In genomic region chr6:130724089-130724488, GRCh38 we compare ENCODE assay signal across 17 cellular contexts.
DNase-seq lines count a peak whose midpoint lies in the region; ATAC-seq and TF ChIP-seq lines count a peak whose summit lies in the region.
"Had no signal": no experiment of that assay in that cellular context is flagged by ENCODE, and none has a peak within 500 bp of the region (broad histone marks: within the 10 kb centered on the region; RNA-seq: fewer than 3 reads in every experiment).

No MANE protein-coding gene starts in this region.

- H3K4me1 ChIP-seq in CD4-positive, alpha-beta memory T cell (ENCODE audit: insufficient read depth, low read length), result peaks cover 10% of the 10 kb centered on the region
- H3K4me1 ChIP-seq in CD8-positive, alpha-beta memory T cell (ENCODE audit: insufficient read depth, low read length), result no peaks in the 10 kb centered on the region
- H3K4me1 ChIP-seq in mesendoderm (ENCODE audit: control insufficient read depth, low read depth, low read length) (peaks cover 2% of the 10 kb centered on the region), esophagus squamous epithelium (no peaks in the 10 kb centered on the region), colonic mucosa (no peaks in the 10 kb centered on the region)

- H3K9ac ChIP-seq in mesendoderm (ENCODE audit: low read length) (no peak overlapping the region), colonic mucosa (ENCODE audit: low read depth in 2 of 2, low read length in 2 of 2) (no peak overlapping the region)

- no peaks in the 10 kb centered on the region for H3K27me3 ChIP-seq in CD4-positive, alpha-beta memory T cell (ENCODE audit: insufficient read depth, low read length)
- no peaks in the 10 kb centered on the region for H3K27me3 ChIP-seq in CD8-positive, alpha-beta memory T cell (ENCODE audit: insufficient read depth, low read length, poor library complexity, severe bottlenecking)
- no peaks in the 10 kb centered on the region for H3K27me3 ChIP-seq in mesendoderm (ENCODE audit: insufficient read depth, low read length, poor library complexity)
- no peaks in the 10 kb centered on the region for H3K27me3 ChIP-seq in esophagus squamous epithelium
- H3K27me3 ChIP-seq in colonic mucosa, result no peaks in the 10 kb centered on the region

- POLR2A ChIA-PET in CD4-positive, alpha-beta memory T cell (lab: Charles Lee; ENCODE audit: partially characterized antibody), result interaction anchor here (0.6 kb wide), 1 partner anchor 360 kb away, joined by 4 read pairs; no protein-coding TSS in a partner anchor
- POLR2A ChIA-PET in CD8-positive, alpha-beta memory T cell (lab: Charles Lee), result no interaction called here
- POLR2A ChIA-PET in RWPE1 (lab: Yijun Ruan, JAX; ENCODE audit: low non-redundant PET), result no interaction called here

- H3K36me3 ChIP-seq in CD4-positive, alpha-beta memory T cell (ENCODE audit: insufficient read depth, low read length), result no peaks in the 10 kb centered on the region
- no peaks in the 10 kb centered on the region for H3K36me3 ChIP-seq in CD8-positive, alpha-beta memory T cell (ENCODE audit: insufficient read depth, low read length)
- H3K36me3 ChIP-seq in mesendoderm (ENCODE audit: control insufficient read depth, insufficient read depth, low read length), result no peaks in the 10 kb centered on the region
- no peaks in the 10 kb centered on the region for H3K36me3 ChIP-seq in esophagus squamous epithelium
- no peaks in the 10 kb centered on the region for H3K36me3 ChIP-seq in colonic mucosa

- no peak overlapping the region for H2AK5ac ChIP-seq in mesendoderm (ENCODE audit: low read length)

- H3K4me3 Mint-ChIP-seq in CD4-positive, alpha-beta memory T cell, result peak overlapping the region in 3 of 8 donors; percentile 40 to 59 (median 50)
- peak overlapping the region in 4 of 7 donors; percentile 45 to 67 (median 48) for H3K4me3 Mint-ChIP-seq in CD8-positive, alpha-beta memory T cell
- no peak overlapping the region for H3K4me3 Mint-ChIP-seq in activated T-helper 17 cell treated with anti-CD3 and anti-CD28 coated beads, Interleukin-2, amount 50 U/mL, for 72 hours

- no peak overlapping the region for H3K4me3 ChIP-seq in CD4-positive, alpha-beta memory T cell (ENCODE audit: low read length in 2 of 2)
- no peak overlapping the region for H3K4me3 ChIP-seq in CD8-positive, alpha-beta memory T cell (ENCODE audit: low read length)
- H3K4me3 ChIP-seq in mesendoderm (ENCODE audit: low read length), result no peak overlapping the region
- no peak overlapping the region for H3K4me3 ChIP-seq in esophagus squamous epithelium
- H3K4me3 ChIP-seq in colonic mucosa, result no peak overlapping the region
- H3K4me3 ChIP-seq: PC-9 had no signal

- intact Hi-C loops in CD4-positive, alpha-beta memory T cell (cut with micrococcal nuclease), result no loop called here
- intact Hi-C loops in esophagus squamous epithelium (cut with DNase I) (no loop called here), colonic mucosa (cut with DNase I) (no loop called here)

- no peak overlapping the region for H4K5ac ChIP-seq in mesendoderm (ENCODE audit: low read length)

- H3K4me2 ChIP-seq in mesendoderm (ENCODE audit: low read length), result no peak overlapping the region
- H3K4me2 ChIP-seq: PC-9 had no signal

- peaks cover 0 to 5% (median 0%) of the 10 kb centered on the region in 8 donors for H3K9me3 Mint-ChIP-seq in CD4-positive, alpha-beta memory T cell
- peaks cover 0 to 3% (median 0%) of the 10 kb centered on the region in 5 donors for H3K9me3 Mint-ChIP-seq in CD8-positive, alpha-beta memory T cell
- H3K9me3 Mint-ChIP-seq in activated T-helper 17 cell treated with anti-CD3 and anti-CD28 coated beads, Interleukin-2, amount 50 U/mL, for 72 hours, result peaks cover 6% of the 10 kb centered on the region

- no peak overlapping the region for H3K18ac ChIP-seq in mesendoderm (ENCODE audit: low read length)

- H3K9me3 ChIP-seq in CD4-positive, alpha-beta memory T cell (ENCODE audit: control insufficient read depth in 1 of 2, low read length in 2 of 2), result no peaks in the 10 kb centered on the region
- H3K9me3 ChIP-seq in CD8-positive, alpha-beta memory T cell (ENCODE audit: low read length), result no peaks in the 10 kb centered on the region
- no peaks in the 10 kb centered on the region for H3K9me3 ChIP-seq in esophagus squamous epithelium
- no peaks in the 10 kb centered on the region for H3K9me3 ChIP-seq in colonic mucosa

- H4K8ac ChIP-seq in mesendoderm (ENCODE audit: low read depth, low read length), result no peak overlapping the region

- DNase-seq in CD4-positive, alpha-beta memory T cell, result peak in 3 of 5 donors; percentile 8 to 43 (median 13)
- peak in 1 of 5 donors; percentile 25 for DNase-seq in CD8-positive, alpha-beta memory T cell
- DNase-seq in mesendoderm, result peak; percentile 36
- DNase-seq in esophagus squamous epithelium (lab: John Stamatoyannopoulos, UW), result no peak
- no peak for DNase-seq in colonic mucosa
- no peak for DNase-seq in RWPE1 (ENCODE audit: low spot score)
- DNase-seq: ACHN, C1 segment of cervical spinal cord, DMS79, KG1, NCI-H1048, NCI-H1436, NCI-H1930, NCI-H226, NCI-H524, PC-9 had no signal

- H3K4ac ChIP-seq in mesendoderm (ENCODE audit: low read depth, low read length), result no peak overlapping the region

- no peaks in the 10 kb centered on the region for H3K79me1 ChIP-seq in mesendoderm (ENCODE audit: low read length)

- H3K27ac Mint-ChIP-seq in CD4-positive, alpha-beta memory T cell, result peak overlapping the region in 3 of 7 donors; percentile 9 to 55 (median 43)
- peak overlapping the region in 6 of 8 donors; percentile 0 to 88 (median 25) for H3K27ac Mint-ChIP-seq in CD8-positive, alpha-beta memory T cell
- H3K27ac Mint-ChIP-seq in activated T-helper 17 cell treated with anti-CD3 and anti-CD28 coated beads, Interleukin-2, amount 50 U/mL, for 72 hours, result no peak overlapping the region

- H3K27ac ChIP-seq in CD4-positive, alpha-beta memory T cell (ENCODE audit: low read depth, low read length), result no peak overlapping the region
- H3K27ac ChIP-seq in CD8-positive, alpha-beta memory T cell (ENCODE audit: low read depth, low read length), result no peak overlapping the region
- H3K27ac ChIP-seq in mesendoderm (ENCODE audit: low read depth, low read length) (no peak overlapping the region), esophagus squamous epithelium (no peak overlapping the region), colonic mucosa (no peak overlapping the region), RWPE1 (no peak overlapping the region)
- H3K27ac ChIP-seq: PC-9 had no signal

- no peak overlapping the region for H3K23ac ChIP-seq in mesendoderm (ENCODE audit: low read length)

- no peak overlapping the region for H2BK15ac ChIP-seq in mesendoderm (replicated peaks; ENCODE audit: low read depth)

- ATAC-seq in activated T-helper 17 cell treated with anti-CD3 and anti-CD28 coated beads, Interleukin-2, amount 50 U/mL, for 72 hours (replicated peaks), result peak; percentile 55

- CTCF ChIA-PET in CD4-positive, alpha-beta memory T cell (lab: Charles Lee; ENCODE audit: partially characterized antibody), result interaction anchor here (1.0 to 1.6 kb wide), 3 partner anchors 26 to 50 kb away, joined by 3 to 5 read pairs (median 4); no protein-coding TSS in a partner anchor
- CTCF ChIA-PET in CD8-positive, alpha-beta memory T cell (lab: Charles Lee), result no interaction called here
- CTCF ChIA-PET in RWPE1 (lab: Yijun Ruan, JAX), result interaction anchor here (0.7 kb wide), 1 partner anchor 563 kb away, joined by 4 read pairs; no protein-coding TSS in a partner anchor

- H3K36me3 Mint-ChIP-seq in CD4-positive, alpha-beta memory T cell, result no peaks in the 10 kb centered on the region
- peaks cover 0 to 15% (median 0%) of the 10 kb centered on the region in 3 donors for H3K36me3 Mint-ChIP-seq in CD8-positive, alpha-beta memory T cell
- no peaks in the 10 kb centered on the region for H3K36me3 Mint-ChIP-seq in activated T-helper 17 cell treated with anti-CD3 and anti-CD28 coated beads, Interleukin-2, amount 50 U/mL, for 72 hours (ENCODE audit: low read depth)

- no peak overlapping the region for H3K56ac ChIP-seq in mesendoderm (ENCODE audit: low read length)

- TF ChIP-seq CTCF in esophagus squamous epithelium (IDR thresholded peaks at IDR 0.05) (no peak), colonic mucosa (IDR thresholded peaks at IDR 0.05) (no peak), RWPE1 (conservative IDR thresholded peaks at IDR 0.05; ENCODE audit: low read depth) (no peak)

- no peak for TF ChIP-seq POLR2A in esophagus squamous epithelium (IDR thresholded peaks at IDR 0.05)

- H3K79me2 ChIP-seq in mesendoderm (ENCODE audit: control insufficient read depth, insufficient read depth, low read length), result no peaks in the 10 kb centered on the region

- no peak overlapping the region for H2BK5ac ChIP-seq in mesendoderm (ENCODE audit: low read length)

- peaks cover 12 to 24% (median 12%) of the 10 kb centered on the region in 4 donors for H3K4me1 Mint-ChIP-seq in CD4-positive, alpha-beta memory T cell
- H3K4me1 Mint-ChIP-seq in CD8-positive, alpha-beta memory T cell, result peaks cover 24 to 27% (median 25%) of the 10 kb centered on the region in 3 donors
- H3K4me1 Mint-ChIP-seq in activated T-helper 17 cell treated with anti-CD3 and anti-CD28 coated beads, Interleukin-2, amount 50 U/mL, for 72 hours, result peaks cover 8% of the 10 kb centered on the region

- H2BK120ac ChIP-seq in mesendoderm (ENCODE audit: low read depth, low read length), result no peak overlapping the region

- peaks cover 0 to 1% of the 10 kb centered on the region in 2 donors for H3K27me3 Mint-ChIP-seq in CD4-positive, alpha-beta memory T cell
- H3K27me3 Mint-ChIP-seq in CD8-positive, alpha-beta memory T cell, result peaks cover 0 to 4% of the 10 kb centered on the region in 2 donors
- no peaks in the 10 kb centered on the region for H3K27me3 Mint-ChIP-seq in activated T-helper 17 cell treated with anti-CD3 and anti-CD28 coated beads, Interleukin-2, amount 50 U/mL, for 72 hours

Comparison
In these comparisons a context has a peak if more than half of its experiments do, and no peak if none do; other contexts are left out.
1. DNase-seq: peak in CD4-positive, alpha-beta memory T cell (3 of 5) and mesendoderm (single experiment); none in esophagus squamous epithelium (single experiment), colonic mucosa (single experiment) and RWPE1 (single experiment).